In the genomic region with DNA sequence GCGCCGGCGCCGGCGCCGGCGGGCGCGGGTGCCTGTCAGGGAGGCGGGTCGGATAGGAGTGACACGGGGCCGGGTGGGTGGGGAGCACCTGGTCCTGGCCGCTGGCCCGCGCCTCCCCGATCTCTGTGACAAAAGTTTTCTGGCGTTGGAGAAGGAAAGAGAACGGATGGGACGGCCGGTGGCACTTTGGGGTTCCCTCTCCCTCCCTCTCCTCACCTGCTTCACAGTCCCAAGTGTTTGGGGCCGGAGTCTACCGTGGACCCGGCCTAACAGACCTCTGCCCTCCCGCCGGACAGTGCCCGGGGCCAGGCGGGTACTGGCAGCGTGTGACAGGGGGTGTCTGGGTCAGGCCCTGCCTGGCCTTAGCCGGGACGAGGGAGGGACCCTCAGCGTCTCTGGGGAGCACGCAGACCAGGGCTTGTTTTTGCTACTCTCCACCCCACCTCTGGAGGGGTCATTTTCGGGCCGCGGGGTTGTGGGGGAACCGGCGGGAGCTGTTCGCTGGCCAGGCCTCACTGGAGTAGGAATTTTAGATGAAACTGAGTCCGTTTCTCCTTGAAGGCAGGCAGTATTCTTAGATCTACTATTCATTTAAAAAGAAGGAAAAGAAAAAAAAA, we compare ENCODE assay signal across 1 cellular context.
TF ChIP-seq lines count a peak whose summit lies in the region.

No MANE protein-coding gene starts in this region.

TF ChIP-seq in HEK293, 187 proteins besides CTCF, POLR2A, EP300 and RAD21 (continued from another document):
- TF ChIP-seq, protein P1, sequence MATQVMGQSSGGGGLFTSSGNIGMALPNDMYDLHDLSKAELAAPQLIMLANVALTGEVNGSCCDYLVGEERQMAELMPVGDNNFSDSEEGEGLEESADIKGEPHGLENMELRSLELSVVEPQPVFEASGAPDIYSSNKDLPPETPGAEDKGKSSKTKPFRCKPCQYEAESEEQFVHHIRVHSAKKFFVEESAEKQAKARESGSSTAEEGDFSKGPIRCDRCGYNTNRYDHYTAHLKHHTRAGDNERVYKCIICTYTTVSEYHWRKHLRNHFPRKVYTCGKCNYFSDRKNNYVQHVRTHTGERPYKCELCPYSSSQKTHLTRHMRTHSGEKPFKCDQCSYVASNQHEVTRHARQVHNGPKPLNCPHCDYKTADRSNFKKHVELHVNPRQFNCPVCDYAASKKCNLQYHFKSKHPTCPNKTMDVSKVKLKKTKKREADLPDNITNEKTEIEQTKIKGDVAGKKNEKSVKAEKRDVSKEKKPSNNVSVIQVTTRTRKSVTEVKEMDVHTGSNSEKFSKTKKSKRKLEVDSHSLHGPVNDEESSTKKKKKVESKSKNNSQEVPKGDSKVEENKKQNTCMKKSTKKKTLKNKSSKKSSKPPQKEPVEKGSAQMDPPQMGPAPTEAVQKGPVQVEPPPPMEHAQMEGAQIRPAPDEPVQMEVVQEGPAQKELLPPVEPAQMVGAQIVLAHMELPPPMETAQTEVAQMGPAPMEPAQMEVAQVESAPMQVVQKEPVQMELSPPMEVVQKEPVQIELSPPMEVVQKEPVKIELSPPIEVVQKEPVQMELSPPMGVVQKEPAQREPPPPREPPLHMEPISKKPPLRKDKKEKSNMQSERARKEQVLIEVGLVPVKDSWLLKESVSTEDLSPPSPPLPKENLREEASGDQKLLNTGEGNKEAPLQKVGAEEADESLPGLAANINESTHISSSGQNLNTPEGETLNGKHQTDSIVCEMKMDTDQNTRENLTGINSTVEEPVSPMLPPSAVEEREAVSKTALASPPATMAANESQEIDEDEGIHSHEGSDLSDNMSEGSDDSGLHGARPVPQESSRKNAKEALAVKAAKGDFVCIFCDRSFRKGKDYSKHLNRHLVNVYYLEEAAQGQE (tag by site-specific recombination; IDR thresholded peaks at IDR 0.05), result peak; percentile 88
- TF ChIP-seq HOXD13 (CRISPR knock-in tag; IDR thresholded peaks at IDR 0.05; ENCODE audit: borderline replicate concordance) (no peak), ZNF2 (tag by site-specific recombination; IDR thresholded peaks at IDR 0.05) (no peak), YY2 (tag by site-specific recombination; IDR thresholded peaks at IDR 0.05) (no peak), ZNF394 (tag by site-specific recombination; IDR thresholded peaks at IDR 0.05; ENCODE audit: borderline replicate concordance) (peak; percentile 46; the same call in 1 of the 2 replicates), ZFP69B (tag by site-specific recombination; IDR thresholded peaks at IDR 0.05) (no peak), ZNF660 (tag by site-specific recombination; IDR thresholded peaks at IDR 0.05) (no peak), BCL11B (tag by site-specific recombination; IDR thresholded peaks at IDR 0.05; ENCODE audit: low read depth) (peak; percentile 81), ZNF610 (tag by site-specific recombination; IDR thresholded peaks at IDR 0.05; ENCODE audit: borderline replicate concordance) (no peak)
- TF ChIP-seq, protein P2, sequence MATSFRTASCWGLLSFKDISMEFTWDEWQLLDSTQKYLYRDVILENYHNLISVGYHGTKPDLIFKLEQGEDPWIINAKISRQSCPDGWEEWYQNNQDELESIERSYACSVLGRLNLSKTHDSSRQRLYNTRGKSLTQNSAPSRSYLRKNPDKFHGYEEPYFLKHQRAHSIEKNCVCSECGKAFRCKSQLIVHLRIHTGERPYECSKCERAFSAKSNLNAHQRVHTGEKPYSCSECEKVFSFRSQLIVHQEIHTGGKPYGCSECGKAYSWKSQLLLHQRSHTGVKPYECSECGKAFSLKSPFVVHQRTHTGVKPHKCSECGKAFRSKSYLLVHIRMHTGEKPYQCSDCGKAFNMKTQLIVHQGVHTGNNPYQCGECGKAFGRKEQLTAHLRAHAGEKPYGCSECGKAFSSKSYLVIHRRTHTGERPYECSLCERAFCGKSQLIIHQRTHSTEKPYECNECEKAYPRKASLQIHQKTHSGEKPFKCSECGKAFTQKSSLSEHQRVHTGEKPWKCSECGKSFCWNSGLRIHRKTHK (tag by site-specific recombination; IDR thresholded peaks at IDR 0.05), result no peak
- TF ChIP-seq, protein P3, sequence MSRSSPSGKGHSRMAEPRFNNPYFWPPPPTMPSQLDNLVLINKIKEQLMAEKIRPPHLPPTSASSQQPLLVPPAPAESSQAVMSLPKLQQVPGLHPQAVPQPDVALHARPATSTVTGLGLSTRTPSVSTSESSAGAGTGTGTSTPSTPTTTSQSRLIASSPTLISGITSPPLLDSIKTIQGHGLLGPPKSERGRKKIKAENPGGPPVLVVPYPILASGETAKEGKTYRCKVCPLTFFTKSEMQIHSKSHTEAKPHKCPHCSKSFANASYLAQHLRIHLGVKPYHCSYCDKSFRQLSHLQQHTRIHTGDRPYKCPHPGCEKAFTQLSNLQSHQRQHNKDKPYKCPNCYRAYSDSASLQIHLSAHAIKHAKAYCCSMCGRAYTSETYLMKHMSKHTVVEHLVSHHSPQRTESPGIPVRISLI (tag by site-specific recombination; IDR thresholded peaks at IDR 0.05), result no peak
- TF ChIP-seq, protein P4, sequence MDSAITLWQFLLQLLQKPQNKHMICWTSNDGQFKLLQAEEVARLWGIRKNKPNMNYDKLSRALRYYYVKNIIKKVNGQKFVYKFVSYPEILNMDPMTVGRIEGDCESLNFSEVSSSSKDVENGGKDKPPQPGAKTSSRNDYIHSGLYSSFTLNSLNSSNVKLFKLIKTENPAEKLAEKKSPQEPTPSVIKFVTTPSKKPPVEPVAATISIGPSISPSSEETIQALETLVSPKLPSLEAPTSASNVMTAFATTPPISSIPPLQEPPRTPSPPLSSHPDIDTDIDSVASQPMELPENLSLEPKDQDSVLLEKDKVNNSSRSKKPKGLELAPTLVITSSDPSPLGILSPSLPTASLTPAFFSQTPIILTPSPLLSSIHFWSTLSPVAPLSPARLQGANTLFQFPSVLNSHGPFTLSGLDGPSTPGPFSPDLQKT (IDR thresholded peaks at IDR 0.05; ENCODE audit: borderline replicate concordance, low read depth, low read length), result no peak
- TF ChIP-seq, protein P5, sequence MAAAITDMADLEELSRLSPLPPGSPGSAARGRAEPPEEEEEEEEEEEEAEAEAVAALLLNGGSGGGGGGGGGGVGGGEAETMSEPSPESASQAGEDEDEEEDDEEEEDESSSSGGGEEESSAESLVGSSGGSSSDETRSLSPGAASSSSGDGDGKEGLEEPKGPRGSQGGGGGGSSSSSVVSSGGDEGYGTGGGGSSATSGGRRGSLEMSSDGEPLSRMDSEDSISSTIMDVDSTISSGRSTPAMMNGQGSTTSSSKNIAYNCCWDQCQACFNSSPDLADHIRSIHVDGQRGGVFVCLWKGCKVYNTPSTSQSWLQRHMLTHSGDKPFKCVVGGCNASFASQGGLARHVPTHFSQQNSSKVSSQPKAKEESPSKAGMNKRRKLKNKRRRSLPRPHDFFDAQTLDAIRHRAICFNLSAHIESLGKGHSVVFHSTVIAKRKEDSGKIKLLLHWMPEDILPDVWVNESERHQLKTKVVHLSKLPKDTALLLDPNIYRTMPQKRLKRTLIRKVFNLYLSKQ (tag by site-specific recombination; IDR thresholded peaks at IDR 0.05; ENCODE audit: borderline replicate concordance), result no peak
